In the genomic region with DNA sequence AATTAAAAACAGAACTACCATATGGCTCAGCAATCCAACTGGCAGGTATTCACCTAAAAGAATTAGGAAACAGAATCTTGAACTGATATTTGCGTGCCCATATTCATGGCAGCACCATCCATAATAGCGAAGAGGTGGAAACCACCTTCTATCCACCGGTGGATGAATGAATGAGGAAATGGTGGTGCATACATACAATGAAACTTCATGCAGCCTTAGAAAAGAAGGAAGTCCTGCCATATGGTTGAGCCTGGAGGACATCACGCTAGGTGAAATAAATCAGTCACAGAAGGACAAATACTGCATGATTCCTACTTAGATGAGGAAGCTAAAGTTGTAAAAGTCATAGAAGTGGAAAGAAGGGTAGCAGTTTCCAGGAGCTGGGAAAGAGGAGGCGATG, we compare ENCODE assay signal across 28 cellular contexts. TPM values are rescaled to one million over a fixed set of nuclear protein-coding genes. Genes with fewer than 3 reads are reported as not detected.
A peak's percentile ranks its signal among the peaks of the same experiment; 100 is the strongest.
DNase-seq lines count a peak whose midpoint lies in the region; ATAC-seq, FAIRE-seq and TF ChIP-seq lines count a peak whose summit lies in the region.
"Had no signal": no experiment of that assay in that cellular context is flagged by ENCODE, and none has a peak within 500 bp of the region (broad histone marks: within the 10 kb centered on the region; RNA-seq: fewer than 3 reads in every experiment).

No MANE protein-coding gene starts in this region.

- H3K9me3 ChIP-seq in right atrium auricular region: no peaks in the 10 kb centered on the region

- peak overlapping the region; percentile 2 for H3K4me3 Mint-ChIP-seq in activated B cell treated with CpG ODN at 0.5 μM for 24 hours
- H3K4me3 Mint-ChIP-seq: CD14-positive monocyte had no signal

- intact Hi-C loops in activated B cell treated with CpG ODN at 0.5 μM for 24 hours (cut with micrococcal nuclease): loop anchor here (1.0 to 2.0 kb wide), 2 partner anchors 8 to 43 kb away; no protein-coding TSS in a partner anchor

- FAIRE-seq in frontal cortex (lab: Jason Lieb, UNC): no peak
- FAIRE-seq: D721Med had no signal

- H3K4me3 ChIP-seq in right atrium auricular region: no peak overlapping the region
- H3K4me3 ChIP-seq: PC-9, SK-N-MC had no signal

- peak; percentile 59 for DNase-seq in NOMO-1 treated with DMSO at 0.1 percent for 48 hours (lab: John Stamatoyannopoulos, UW; ENCODE audit: unreplicated experiment)
- DNase-seq in NOMO-1 treated with dmso at 0.1 percent for 144 hours (lab: John Stamatoyannopoulos, UW; ENCODE audit: unreplicated experiment): no peak
- peak; percentile 14 for DNase-seq in MV-4-11 (lab: John Stamatoyannopoulos, UW)
- no peak for DNase-seq in activated B cell treated with CpG ODN at 0.5 μM for 24 hours
- DNase-seq in right atrium auricular region (ENCODE audit: low spot score): no peak
- no peak for DNase-seq in frontal cortex (ENCODE audit: low spot score in 2 of 2)
- no peak for DNase-seq in NCI-H1105 (lab: John Stamatoyannopoulos, UW)
- DNase-seq in foreskin melanocyte: no peak
- DNase-seq: 8988T; DMS53; GDM1; GOT3; HCEC 1CT; IMR-90; NCI-H1092 treated with DMSO at 0.1 percent for 48 hours; NCI-H2029 treated with DMSO at 0.1 percent for 48 hours; NCI-H226; NCI-H510A treated with DMSO at 0.1 percent for 48 hours; NCI-H774; NK-92 treated with Interleukin-12 subunit alpha and Interleukin-12 subunit beta, amount 100 ng/mL, for 24 hours; PC-9; RPMI8226; SHP77 treated with DMSO at 0.1 percent for 48 hours had no signal

- no peak for TF ChIP-seq CTCF in activated B cell treated with CpG ODN at 0.5 μM for 24 hours (IDR thresholded peaks at IDR 0.05)
- TF ChIP-seq CTCF in right atrium auricular region (IDR thresholded peaks at IDR 0.05): no peak

- H3K4me1 Mint-ChIP-seq in activated B cell treated with CpG ODN at 0.5 μM for 24 hours: peaks cover 86% of the 10 kb centered on the region
- H3K4me1 Mint-ChIP-seq: CD14-positive monocyte had no signal

- H3K9me3 Mint-ChIP-seq in activated B cell treated with CpG ODN at 0.5 μM for 24 hours: no peaks in the 10 kb centered on the region

- peaks cover 31% of the 10 kb centered on the region for H3K36me3 Mint-ChIP-seq in activated B cell treated with CpG ODN at 0.5 μM for 24 hours (ENCODE audit: low read depth)
- H3K36me3 Mint-ChIP-seq: CD14-positive monocyte had no signal

- H3K27me3 ChIP-seq in right atrium auricular region: peaks cover 0 to 4% of the 10 kb centered on the region in 2 donors

- H3K36me3 ChIP-seq in right atrium auricular region: no peaks in the 10 kb centered on the region

- CTCF ChIA-PET in activated B cell treated with CpG ODN at 0.5 μM for 24 hours (lab: Charles Lee): no interaction called here

- peaks cover 12% of the 10 kb centered on the region for H3K27me3 Mint-ChIP-seq in activated B cell treated with CpG ODN at 0.5 μM for 24 hours

- no peaks in the 10 kb centered on the region for H3K4me1 ChIP-seq in right atrium auricular region

- H3K27ac Mint-ChIP-seq in activated B cell treated with CpG ODN at 0.5 μM for 24 hours: peak overlapping the region; percentile 83
- H3K27ac Mint-ChIP-seq: CD14-positive monocyte had no signal

- ATAC-seq in activated B cell treated with CpG ODN at 0.5 μM for 24 hours (ENCODE audit: low read depth): peak; percentile 50

- H3K27ac ChIP-seq in right atrium auricular region: no peak overlapping the region
- H3K27ac ChIP-seq: PC-9, SK-N-MC had no signal

- POLR2A ChIA-PET in activated B cell treated with CpG ODN at 0.5 μM for 24 hours (lab: Charles Lee): interaction anchor here (1.0 to 6.6 kb wide), 2 partner anchors 9 to 21 kb away, joined by 3 to 116 read pairs; no protein-coding TSS in a partner anchor

RNA-seq across cellular contexts. Expression of a gene that starts 6.6 kb away (rescaled TPM):
- total RNA-seq in activated B cell treated with CpG ODN at 0.5 μM for 24 hours (228 and 234 TPM in 2 replicates), right atrium auricular region (under 1 TPM in 1 of 2 donors, not detected in 1; 0.71 TPM), frontal cortex (not detected)
- total RNA-seq: IMR-90; M059J; PC-9; T-helper 2 cell treated with Interferon-gamma antibody and Interleukin-4, amounts not matched to agents 100 ng/mL and 5 ng/mL, for 36 hours had no signal

RNA-seq across cellular contexts. Expression of a gene that starts 21.1 kb away (rescaled TPM):
- total RNA-seq in activated B cell treated with CpG ODN at 0.5 μM for 24 hours (1.1 and 1.2 TPM in 2 replicates), right atrium auricular region (not detected), frontal cortex (not detected)
- total RNA-seq: IMR-90; M059J; PC-9; T-helper 2 cell treated with Interferon-gamma antibody and Interleukin-4, amounts not matched to agents 100 ng/mL and 5 ng/mL, for 36 hours had no signal

Comparison
In these comparisons a context has a peak if more than half of its experiments do, and no peak if none do; other contexts are left out.
1. DNase-seq: peak in NOMO-1 treated with DMSO at 0.1 percent for 48 hours (single experiment) and MV-4-11 (single experiment); none in NOMO-1 treated with dmso at 0.1 percent for 144 hours (single experiment), activated B cell treated with CpG ODN at 0.5 μM for 24 hours (single experiment), right atrium auricular region (single experiment), frontal cortex (0 of 2), NCI-H1105 (single experiment) and foreskin melanocyte (single experiment).
2. RNA of a gene that starts 6.6 kb away (total RNA-seq): 228 to 234 TPM in activated B cell treated with CpG ODN at 0.5 μM for 24 hours; 0.71 TPM in right atrium auricular region and not detected in frontal cortex (single experiment); every median in the first group is over 100 times any median in the second.